In the genomic region with DNA sequence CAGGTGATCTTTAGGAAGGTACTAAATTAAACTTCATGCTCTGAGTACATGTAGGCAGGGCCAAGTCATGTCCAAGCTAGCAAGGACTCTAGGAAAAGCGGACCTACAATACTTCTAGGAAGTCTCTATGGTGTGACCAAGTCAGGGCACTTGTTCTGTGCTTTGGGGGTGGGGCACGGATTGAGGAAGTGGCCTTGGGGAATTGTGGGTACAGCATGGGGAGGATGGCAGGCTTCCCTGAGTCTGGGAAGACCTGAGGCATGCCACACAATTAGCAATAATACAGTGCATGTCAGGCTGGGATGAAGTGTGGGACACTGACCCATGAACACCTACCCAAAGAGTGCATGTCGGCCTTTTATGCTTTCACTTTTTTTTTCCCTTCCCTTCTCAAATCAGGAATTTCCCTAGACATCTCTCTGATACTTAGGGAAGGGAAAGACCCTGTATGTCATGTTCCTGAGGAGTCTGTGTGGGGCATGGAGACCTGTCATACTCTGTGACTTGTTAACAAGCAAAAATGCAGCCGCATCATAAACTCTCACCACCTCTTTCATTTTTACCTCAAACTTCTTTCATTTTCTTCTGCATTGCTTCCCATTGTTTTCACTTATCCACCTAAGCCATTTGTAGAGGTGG, we compare ENCODE assay signal across 15 cellular contexts.
DNase-seq lines count a peak whose midpoint lies in the region; ATAC-seq and TF ChIP-seq lines count a peak whose summit lies in the region.
"Had no signal": no experiment of that assay in that cellular context is flagged by ENCODE, and none has a peak within 500 bp of the region (broad histone marks: within the 10 kb centered on the region; RNA-seq: fewer than 3 reads in every experiment).

No MANE protein-coding gene starts in this region.

- no peak overlapping the region for H3K4me3 Mint-ChIP-seq in activated CD4-positive, alpha-beta T cell treated with anti-CD3 and anti-CD28 coated beads, Interleukin-2, amount 10 ng/mL, durations not matched to agents 24 days and 14 days
- no peak overlapping the region for H3K4me3 Mint-ChIP-seq in activated T-helper 17 cell treated with anti-CD3 and anti-CD28 coated beads, Interleukin-2, amount 50 U/mL, for 72 hours
- H3K4me3 Mint-ChIP-seq: activated naive CD4-positive, alpha-beta T cell treated with anti-CD3 and anti-CD28 coated beads, Interleukin-2, amount 10 ng/mL, durations not matched to agents 7 days and 5 days; effector memory CD8-positive, alpha-beta T cell; stimulated activated naive CD8-positive, alpha-beta T cell treated with anti-CD3 and anti-CD28 coated beads, Interleukin-15, amount 100 ng/mL, for 72 hours had no signal

- no peaks in the 10 kb centered on the region for H3K9me3 ChIP-seq in subcutaneous abdominal adipose tissue (ENCODE audit: control insufficient read depth in 5 of 5, low read length in 5 of 5)

- no peak for DNase-seq in activated CD4-positive, alpha-beta T cell treated with anti-CD3 and anti-CD28 coated beads, Interleukin-2, amount 10 ng/mL, durations not matched to agents 24 days and 14 days
- no peak for DNase-seq in activated CD4-positive, alpha-beta T cell treated with anti-CD3 and anti-CD28 coated beads for 1 hour
- DNase-seq in cortex of kidney (lab: John Stamatoyannopoulos, UW) (no peak), SK-N-DZ (ENCODE audit: low spot score) (no peak)
- DNase-seq: 8988T; activated naive CD4-positive, alpha-beta T cell treated with anti-CD3 and anti-CD28 coated beads, Interleukin-2, amount 10 ng/mL, durations not matched to agents 7 days and 5 days; effector memory CD8-positive, alpha-beta T cell; NCI-H1694; NCI-H524; occipital lobe; stimulated activated naive CD8-positive, alpha-beta T cell treated with anti-CD3 and anti-CD28 coated beads, Interleukin-15, amount 100 ng/mL, for 72 hours had no signal

- H4K20me1 ChIP-seq in KMS-11 (ENCODE audit: insufficient read depth): no peaks in the 10 kb centered on the region

- peaks cover 6% of the 10 kb centered on the region for H3K9me3 Mint-ChIP-seq in activated CD4-positive, alpha-beta T cell treated with anti-CD3 and anti-CD28 coated beads, Interleukin-2, amount 10 ng/mL, durations not matched to agents 24 days and 14 days
- no peaks in the 10 kb centered on the region for H3K9me3 Mint-ChIP-seq in activated T-helper 17 cell treated with anti-CD3 and anti-CD28 coated beads, Interleukin-2, amount 50 U/mL, for 72 hours
- H3K9me3 Mint-ChIP-seq: activated naive CD4-positive, alpha-beta T cell treated with anti-CD3 and anti-CD28 coated beads, Interleukin-2, amount 10 ng/mL, durations not matched to agents 7 days and 5 days; effector memory CD8-positive, alpha-beta T cell; stimulated activated naive CD8-positive, alpha-beta T cell treated with anti-CD3 and anti-CD28 coated beads, Interleukin-15, amount 100 ng/mL, for 72 hours had no signal

- peaks cover 23% of the 10 kb centered on the region for H3K4me1 ChIP-seq in KMS-11 (ENCODE audit: low read depth, poor library complexity, severe bottlenecking)
- peaks cover 2 to 22% (median 17%) of the 10 kb centered on the region in 5 donors for H3K4me1 ChIP-seq in subcutaneous abdominal adipose tissue (ENCODE audit: control insufficient read depth in 5 of 5, insufficient read depth in 5 of 5, low read length in 5 of 5)

- no peaks in the 10 kb centered on the region for H3K27me3 Mint-ChIP-seq in activated CD4-positive, alpha-beta T cell treated with anti-CD3 and anti-CD28 coated beads, Interleukin-2, amount 10 ng/mL, durations not matched to agents 24 days and 14 days
- peaks cover 10% of the 10 kb centered on the region for H3K27me3 Mint-ChIP-seq in activated T-helper 17 cell treated with anti-CD3 and anti-CD28 coated beads, Interleukin-2, amount 50 U/mL, for 72 hours

- H3K27ac ChIP-seq in KMS-11 (no peak overlapping the region), subcutaneous abdominal adipose tissue (ENCODE audit: low read depth, low read length) (peak overlapping the region; percentile 48)

- H3K36me3 ChIP-seq in KMS-11 (ENCODE audit: insufficient read depth) (no peaks in the 10 kb centered on the region), subcutaneous abdominal adipose tissue (ENCODE audit: control insufficient read depth in 5 of 5, insufficient read depth in 5 of 5, low read length in 5 of 5) (peaks cover 8 to 42% (median 32%) of the 10 kb centered on the region in 5 donors)

- peak overlapping the region; percentile 4; the same call in 1 of the 2 replicates for H3K4me2 ChIP-seq in KMS-11

- peaks cover 23% of the 10 kb centered on the region for H3K4me1 Mint-ChIP-seq in activated CD4-positive, alpha-beta T cell treated with anti-CD3 and anti-CD28 coated beads, Interleukin-2, amount 10 ng/mL, durations not matched to agents 24 days and 14 days
- H3K4me1 Mint-ChIP-seq in activated T-helper 17 cell treated with anti-CD3 and anti-CD28 coated beads, Interleukin-2, amount 50 U/mL, for 72 hours: peaks cover 3% of the 10 kb centered on the region
- H3K4me1 Mint-ChIP-seq: stimulated activated naive CD8-positive, alpha-beta T cell treated with anti-CD3 and anti-CD28 coated beads, Interleukin-15, amount 100 ng/mL, for 72 hours had no signal

- no peak for TF ChIP-seq CTCF in KMS-11 (conservative IDR thresholded peaks at IDR 0.05; ENCODE audit: low read depth, low read length)

- intact Hi-C loops in activated CD4-positive, alpha-beta T cell treated with anti-CD3 and anti-CD28 coated beads, Interleukin-2, amount 10 ng/mL, durations not matched to agents 24 days and 14 days (cut with micrococcal nuclease): no loop called here

- H3K79me2 ChIP-seq in KMS-11 (ENCODE audit: insufficient read depth, low read depth): no peaks in the 10 kb centered on the region

- H3K4me3 ChIP-seq in KMS-11 (IDR thresholded peaks at IDR 0.05; ENCODE audit: insufficient read depth, low read depth, low read length) (no peak overlapping the region), subcutaneous abdominal adipose tissue (ENCODE audit: low read depth in 1 of 5, low read length in 5 of 5) (no peak overlapping the region)

- peak overlapping the region; percentile 39 for H3K27ac Mint-ChIP-seq in activated CD4-positive, alpha-beta T cell treated with anti-CD3 and anti-CD28 coated beads, Interleukin-2, amount 10 ng/mL, durations not matched to agents 24 days and 14 days
- no peak overlapping the region for H3K27ac Mint-ChIP-seq in activated T-helper 17 cell treated with anti-CD3 and anti-CD28 coated beads, Interleukin-2, amount 50 U/mL, for 72 hours
- H3K27ac Mint-ChIP-seq: activated naive CD4-positive, alpha-beta T cell treated with anti-CD3 and anti-CD28 coated beads, Interleukin-2, amount 10 ng/mL, durations not matched to agents 7 days and 5 days; effector memory CD8-positive, alpha-beta T cell; stimulated activated naive CD8-positive, alpha-beta T cell treated with anti-CD3 and anti-CD28 coated beads, Interleukin-15, amount 100 ng/mL, for 72 hours had no signal

- no peak overlapping the region for H2AFZ ChIP-seq in KMS-11 (ENCODE audit: low read depth)

- no peaks in the 10 kb centered on the region for H3K36me3 Mint-ChIP-seq in activated CD4-positive, alpha-beta T cell treated with anti-CD3 and anti-CD28 coated beads, Interleukin-2, amount 10 ng/mL, durations not matched to agents 24 days and 14 days (ENCODE audit: low read depth)
- no peaks in the 10 kb centered on the region for H3K36me3 Mint-ChIP-seq in activated T-helper 17 cell treated with anti-CD3 and anti-CD28 coated beads, Interleukin-2, amount 50 U/mL, for 72 hours (ENCODE audit: low read depth)
- H3K36me3 Mint-ChIP-seq: activated naive CD4-positive, alpha-beta T cell treated with anti-CD3 and anti-CD28 coated beads, Interleukin-2, amount 10 ng/mL, durations not matched to agents 7 days and 5 days had no signal

- H3K9ac ChIP-seq in KMS-11 (no peak overlapping the region), subcutaneous abdominal adipose tissue (ENCODE audit: low read length in 5 of 5) (no peak overlapping the region)

- peak; percentile 35 for ATAC-seq in activated T-helper 17 cell treated with anti-CD3 and anti-CD28 coated beads, Interleukin-2, amount 50 U/mL, for 72 hours (replicated peaks)
- no peak for ATAC-seq in GM18867 (IDR thresholded peaks at IDR 0.05; ENCODE audit: unreplicated experiment)
- ATAC-seq: effector memory CD8-positive, alpha-beta T cell; stimulated activated naive CD8-positive, alpha-beta T cell treated with anti-CD3 and anti-CD28 coated beads, Interleukin-15, amount 100 ng/mL, for 72 hours had no signal

- H3K27me3 ChIP-seq in KMS-11 (ENCODE audit: insufficient read depth, low read depth): no peaks in the 10 kb centered on the region
- H3K27me3 ChIP-seq in subcutaneous abdominal adipose tissue (ENCODE audit: control insufficient read depth in 5 of 5, insufficient read depth in 4 of 5, low read length in 5 of 5): no peaks in the 10 kb centered on the region
